In the genomic region with DNA sequence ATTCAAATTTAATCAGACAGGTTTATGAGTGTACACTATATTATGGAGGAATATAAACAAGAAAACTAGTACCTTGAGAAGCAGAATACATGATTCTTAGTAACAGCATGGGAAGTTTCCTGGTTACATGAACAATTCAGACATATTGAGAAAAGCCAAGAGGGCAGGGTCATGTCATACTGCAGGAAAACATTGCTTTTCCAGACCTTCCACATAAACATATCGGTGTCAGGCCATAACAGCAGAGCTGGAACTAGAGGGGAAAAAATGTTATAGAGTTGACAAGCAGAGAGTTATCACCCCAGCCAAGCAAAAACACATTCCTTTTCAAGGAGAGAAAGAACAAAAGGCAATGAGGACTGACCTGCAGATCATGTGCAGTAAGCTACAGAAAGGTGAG, we compare ENCODE assay signal across 24 cellular contexts.
A peak's percentile ranks its signal among the peaks of the same experiment; 100 is the strongest.
DNase-seq lines count a peak whose midpoint lies in the region; ATAC-seq, FAIRE-seq and TF ChIP-seq lines count a peak whose summit lies in the region.
"Had no signal": no experiment of that assay in that cellular context is flagged by ENCODE, and none has a peak within 500 bp of the region (broad histone marks: within the 10 kb centered on the region; RNA-seq: fewer than 3 reads in every experiment).

No MANE protein-coding gene starts in this region.

- 94% methylated on average over 1 of the region's 1 CpG for WGBS in esophagus muscularis mucosa

- ATAC-seq in GM19395 (IDR thresholded peaks at IDR 0.05; ENCODE audit: unreplicated experiment): no peak
- ATAC-seq: A549; CD8-positive, alpha-beta T cell had no signal

- CTCF ChIA-PET in activated CD4-positive, alpha-beta memory T cell treated with anti-CD3 and anti-CD28 coated beads, Interleukin-2, amount 10 ng/mL, durations not matched to agents 7 days and 5 days (lab: Charles Lee): interaction anchor here (1.0 to 1.6 kb wide), 2 partner anchors 55 to 60 kb away, joined by 3 to 5 read pairs; no protein-coding TSS in a partner anchor

- H3K36me3 ChIP-seq in esophagus muscularis mucosa: no peaks in the 10 kb centered on the region
- H3K36me3 ChIP-seq: BLaER1 treated with 17β-estradiol and CSF1 and Interleukin-3, amounts not matched to agents 10 nM and 100 nM had no signal

- H3K27ac Mint-ChIP-seq in activated CD4-positive, alpha-beta memory T cell treated with anti-CD3 and anti-CD28 coated beads, Interleukin-2, amount 10 ng/mL, durations not matched to agents 7 days and 5 days: no peak overlapping the region
- H3K27ac Mint-ChIP-seq: B cell; CD4-positive, alpha-beta T cell; CD8-positive, alpha-beta T cell had no signal

- peak; percentile 84 for FAIRE-seq in D721Med (lab: Jason Lieb, UNC)
- FAIRE-seq: A549, G401.6, GM12891, GM19239 had no signal

- peaks cover 28% of the 10 kb centered on the region for H3K9me3 Mint-ChIP-seq in activated CD4-positive, alpha-beta memory T cell treated with anti-CD3 and anti-CD28 coated beads, Interleukin-2, amount 10 ng/mL, durations not matched to agents 7 days and 5 days

- TF ChIP-seq POLR2A in esophagus muscularis mucosa (IDR thresholded peaks at IDR 0.05; ENCODE audit: low read depth): no peak

- TF ChIP-seq CTCF in D721Med (IDR thresholded peaks at IDR 0.05; ENCODE audit: insufficient read depth, missing control alignments) (no peak), esophagus muscularis mucosa (IDR thresholded peaks at IDR 0.05) (no peak)

- peaks cover 22% of the 10 kb centered on the region for H3K27me3 Mint-ChIP-seq in activated CD4-positive, alpha-beta memory T cell treated with anti-CD3 and anti-CD28 coated beads, Interleukin-2, amount 10 ng/mL, durations not matched to agents 7 days and 5 days

- no peaks in the 10 kb centered on the region for H3K27me3 ChIP-seq in esophagus muscularis mucosa
- H3K27me3 ChIP-seq: BLaER1 treated with 17β-estradiol and CSF1 and Interleukin-3, amounts not matched to agents 10 nM and 100 nM had no signal

- no peaks in the 10 kb centered on the region for H3K4me1 ChIP-seq in esophagus muscularis mucosa
- H3K4me1 ChIP-seq: A549; BLaER1 treated with 17β-estradiol and CSF1 and Interleukin-3, amounts not matched to agents 10 nM and 100 nM; Caco-2 had no signal

- no peak overlapping the region for H3K4me3 Mint-ChIP-seq in activated CD4-positive, alpha-beta memory T cell treated with anti-CD3 and anti-CD28 coated beads, Interleukin-2, amount 10 ng/mL, durations not matched to agents 7 days and 5 days
- H3K4me3 Mint-ChIP-seq: B cell; CD4-positive, alpha-beta T cell; CD8-positive, alpha-beta T cell had no signal

- H3K9me3 ChIP-seq in esophagus muscularis mucosa: peaks cover 0 to 23% (median 11%) of the 10 kb centered on the region in 4 donors
- H3K9me3 ChIP-seq: A549, Caco-2 had no signal

- no peak overlapping the region for H3K4me3 ChIP-seq in esophagus muscularis mucosa
- H3K4me3 ChIP-seq: A549; BLaER1 treated with 17β-estradiol and CSF1 and Interleukin-3, amounts not matched to agents 10 nM and 100 nM had no signal

- POLR2A ChIA-PET in activated CD4-positive, alpha-beta memory T cell treated with anti-CD3 and anti-CD28 coated beads, Interleukin-2, amount 10 ng/mL, durations not matched to agents 7 days and 5 days (lab: Charles Lee): no interaction called here

- no peak for TF ChIP-seq EP300 in esophagus muscularis mucosa (IDR thresholded peaks at IDR 0.05)

- H3K27ac ChIP-seq in esophagus muscularis mucosa (replicated peaks in 1 of 4): no peak overlapping the region
- H3K27ac ChIP-seq: A549; BLaER1 treated with 17β-estradiol and CSF1 and Interleukin-3, amounts not matched to agents 10 nM and 100 nM; C4-2B had no signal

- DNase-seq in D721Med (ENCODE audit: insufficient read length, low spot score): no peak
- DNase-seq in dermis blood vessel endothelial cell: peak; percentile 4
- DNase-seq in esophagus muscularis mucosa (ENCODE audit: extremely low spot score): peak; percentile 14
- DNase-seq in activated CD4-positive, alpha-beta memory T cell treated with anti-CD3 and anti-CD28 coated beads, Interleukin-2, amount 10 ng/mL, durations not matched to agents 7 days and 5 days: no peak
- no peak for DNase-seq in A172 (ENCODE audit: low spot score)
- DNase-seq: 8988T; AML-193; Caco-2; Calu3; CD4-positive, alpha-beta T cell; CD8-positive, alpha-beta T cell; DMS 273 treated with DMSO at 0.1 percent for 48 hours; DMS153; DMS53; DMS79 treated with DMSO at 0.1 percent for 48 hours; GF-D8 had no signal

- H3K36me3 Mint-ChIP-seq in activated CD4-positive, alpha-beta memory T cell treated with anti-CD3 and anti-CD28 coated beads, Interleukin-2, amount 10 ng/mL, durations not matched to agents 7 days and 5 days (ENCODE audit: low read depth): peaks cover 8% of the 10 kb centered on the region

- intact Hi-C loops in esophagus muscularis mucosa (cut with DNase I): no loop called here

- H3K4me1 Mint-ChIP-seq in activated CD4-positive, alpha-beta memory T cell treated with anti-CD3 and anti-CD28 coated beads, Interleukin-2, amount 10 ng/mL, durations not matched to agents 7 days and 5 days: no peaks in the 10 kb centered on the region
- H3K4me1 Mint-ChIP-seq: B cell had no signal

Comparison
In these comparisons a context has a peak if more than half of its experiments do, and no peak if none do; other contexts are left out.
1. DNase-seq: peak in dermis blood vessel endothelial cell (single experiment) and esophagus muscularis mucosa (single experiment); none in D721Med (single experiment), activated CD4-positive, alpha-beta memory T cell treated with anti-CD3 and anti-CD28 coated beads, Interleukin-2, amount 10 ng/mL, durations not matched to agents 7 days and 5 days (single experiment) and A172 (single experiment).